In genomic region chr16:75942901-75943300, GRCh38 we compare ENCODE assay signal across 26 cellular contexts.
A peak's percentile ranks its signal among the peaks of the same experiment; 100 is the strongest.
DNase-seq lines count a peak whose midpoint lies in the region; ATAC-seq and TF ChIP-seq lines count a peak whose summit lies in the region.
"Had no signal": no experiment of that assay in that cellular context is flagged by ENCODE, and none has a peak within 500 bp of the region (broad histone marks: within the 10 kb centered on the region; RNA-seq: fewer than 3 reads in every experiment).

No MANE protein-coding gene starts in this region.

- no peaks in the 10 kb centered on the region for H3K9me3 Mint-ChIP-seq in Caco-2 (ENCODE audit: unreplicated experiment)
- H3K9me3 Mint-ChIP-seq: CD14-positive monocyte; CD8-positive, alpha-beta memory T cell had no signal

- BruUV-seq in Caco-2 (replicated peaks; lab: Mats Ljungman, UMichigan) = no TSS peak

- POLR2A ChIA-PET in Caco-2 (lab: Charles Lee) = no interaction called here

- H3K9me2 ChIP-seq in hepatocyte (replicated peaks; ENCODE audit: insufficient read depth) = no peaks in the 10 kb centered on the region

- no peak for ATAC-seq in HG02678 (IDR thresholded peaks at IDR 0.05; ENCODE audit: unreplicated experiment)
- ATAC-seq: GM12878 had no signal

- no peak for DNase-seq in Caco-2
- DNase-seq in SK-N-DZ (ENCODE audit: low spot score) = peak; percentile 63
- no peak for DNase-seq in hepatocyte (ENCODE audit: low spot score)
- peak; percentile 2 for DNase-seq in stromal cell of bone marrow (ENCODE audit: low read depth)
- DNase-seq in DMS 273 treated with DMSO at 0.1 percent for 48 hours (lab: John Stamatoyannopoulos, UW) = no peak
- no peak for DNase-seq in iPS-NIHi11 (ENCODE audit: low spot score)
- no peak for DNase-seq in GM19238 (ENCODE audit: insufficient read length, low spot score)
- DNase-seq: 8988T; ACHN; BE2C; C1 segment of cervical spinal cord; Calu3; CD4-positive, alpha-beta memory T cell; CD4-positive, CD25-positive, alpha-beta regulatory T cell; CD8-positive, alpha-beta memory T cell; COR-L47; DMS153; DMS53; DMS79; DND-41; EL; GDM1 had no signal

- no peak for TF ChIP-seq CTCF in Caco-2 (IDR thresholded peaks at IDR 0.05; ENCODE audit: insufficient read depth in 1 of 2, low read depth in 1 of 2, low read length in 1 of 2, severe bottlenecking in 1 of 2, unreplicated experiment in 1 of 2)
- no peak for TF ChIP-seq CTCF in hepatocyte (IDR thresholded peaks at IDR 0.05; ENCODE audit: poor library complexity)

- CTCF ChIA-PET in Caco-2 (lab: Charles Lee) = interaction anchor here (0.6 kb wide), 1 partner anchor 18 kb away, joined by 4 read pairs; no protein-coding TSS in a partner anchor

- H3K36me3 ChIP-seq in Caco-2 (ENCODE audit: control insufficient read depth, insufficient read depth, low read length) (no peaks in the 10 kb centered on the region), hepatocyte (replicated peaks; ENCODE audit: insufficient read depth, low read depth) (no peaks in the 10 kb centered on the region)
- H3K36me3 ChIP-seq: BE2C, BLaER1 had no signal

- intact Hi-C loops in Caco-2 (cut with micrococcal nuclease; ENCODE audit: unreplicated experiment) = loop anchor here (10.0 kb wide), 1 partner anchor 138 kb away; no protein-coding TSS in a partner anchor

- H3K4me3 ChIP-seq in Caco-2 (ENCODE audit: low read depth, low read length) (no peak overlapping the region), hepatocyte (no peak overlapping the region)
- H3K4me3 ChIP-seq: BLaER1, GM12878 had no signal

- H3K27ac Mint-ChIP-seq in Caco-2 (ENCODE audit: unreplicated experiment) = peak overlapping the region; percentile 12
- H3K27ac Mint-ChIP-seq: CD14-positive monocyte; CD4-positive, alpha-beta memory T cell; CD4-positive, CD25-positive, alpha-beta regulatory T cell; CD8-positive, alpha-beta memory T cell had no signal

- H3K79me2 ChIP-seq in hepatocyte = no peaks in the 10 kb centered on the region

- no peaks in the 10 kb centered on the region for H3K9me3 ChIP-seq in Caco-2
- no peaks in the 10 kb centered on the region for H3K9me3 ChIP-seq in hepatocyte (ENCODE audit: low read depth)
- H3K9me3 ChIP-seq: BE2C, BLaER1 had no signal

- H3K27ac ChIP-seq in hepatocyte = peak overlapping the region; percentile 78
- H3K27ac ChIP-seq: BLaER1 had no signal

- H3K4me1 ChIP-seq in Caco-2 (peaks cover 37% of the 10 kb centered on the region), hepatocyte (ENCODE audit: insufficient read depth) (peaks cover 30% of the 10 kb centered on the region)
- H3K4me1 ChIP-seq: BE2C, BLaER1 had no signal

- WGBS in hepatocyte (ENCODE audit: low lambda C conversion rate, missing lambda C conversion rate) = 90% methylated on average over 1 of the region's 1 CpG

- no peaks in the 10 kb centered on the region for H4K20me1 ChIP-seq in hepatocyte (ENCODE audit: insufficient read depth, poor library complexity, severe bottlenecking)
- H4K20me1 ChIP-seq: BLaER1 had no signal

- H3K4me2 ChIP-seq in hepatocyte = no peak overlapping the region
- H3K4me2 ChIP-seq: BLaER1 had no signal

- H3K36me3 Mint-ChIP-seq in Caco-2 (ENCODE audit: insufficient read depth, unreplicated experiment) = no peaks in the 10 kb centered on the region
- H3K36me3 Mint-ChIP-seq: CD14-positive monocyte; CD4-positive, alpha-beta memory T cell; CD4-positive, CD25-positive, alpha-beta regulatory T cell; CD8-positive, alpha-beta memory T cell had no signal

- H3K4me3 Mint-ChIP-seq in Caco-2 (ENCODE audit: unreplicated experiment) = no peak overlapping the region
- H3K4me3 Mint-ChIP-seq: CD14-positive monocyte; CD4-positive, alpha-beta memory T cell; CD4-positive, CD25-positive, alpha-beta regulatory T cell; CD8-positive, alpha-beta memory T cell had no signal

- H3K27me3 Mint-ChIP-seq in Caco-2 (ENCODE audit: insufficient read depth, unreplicated experiment) = no peaks in the 10 kb centered on the region
- H3K27me3 Mint-ChIP-seq: CD4-positive, alpha-beta memory T cell; CD4-positive, CD25-positive, alpha-beta regulatory T cell had no signal

- H3K4me1 Mint-ChIP-seq in Caco-2 (ENCODE audit: low read depth, unreplicated experiment) = peaks cover 35% of the 10 kb centered on the region
- H3K4me1 Mint-ChIP-seq: CD14-positive monocyte; CD4-positive, alpha-beta memory T cell; CD4-positive, CD25-positive, alpha-beta regulatory T cell; CD8-positive, alpha-beta memory T cell had no signal

- no peaks in the 10 kb centered on the region for H3K27me3 ChIP-seq in Caco-2 (replicated peaks; ENCODE audit: control insufficient read depth, insufficient read depth, low read length)
- no peaks in the 10 kb centered on the region for H3K27me3 ChIP-seq in hepatocyte
- H3K27me3 ChIP-seq: BE2C, BLaER1 had no signal

- H2AFZ ChIP-seq in hepatocyte = peak overlapping the region; percentile 13

Comparison
In these comparisons a context has a peak if more than half of its experiments do, and no peak if none do; other contexts are left out.
1. DNase-seq: peak in SK-N-DZ (single experiment) and stromal cell of bone marrow (single experiment); none in Caco-2 (0 of 2), hepatocyte (single experiment), DMS 273 treated with DMSO at 0.1 percent for 48 hours (single experiment), iPS-NIHi11 (single experiment) and GM19238 (single experiment).